ENCODE assay signal across 1 cellular context in the genomic region with DNA sequence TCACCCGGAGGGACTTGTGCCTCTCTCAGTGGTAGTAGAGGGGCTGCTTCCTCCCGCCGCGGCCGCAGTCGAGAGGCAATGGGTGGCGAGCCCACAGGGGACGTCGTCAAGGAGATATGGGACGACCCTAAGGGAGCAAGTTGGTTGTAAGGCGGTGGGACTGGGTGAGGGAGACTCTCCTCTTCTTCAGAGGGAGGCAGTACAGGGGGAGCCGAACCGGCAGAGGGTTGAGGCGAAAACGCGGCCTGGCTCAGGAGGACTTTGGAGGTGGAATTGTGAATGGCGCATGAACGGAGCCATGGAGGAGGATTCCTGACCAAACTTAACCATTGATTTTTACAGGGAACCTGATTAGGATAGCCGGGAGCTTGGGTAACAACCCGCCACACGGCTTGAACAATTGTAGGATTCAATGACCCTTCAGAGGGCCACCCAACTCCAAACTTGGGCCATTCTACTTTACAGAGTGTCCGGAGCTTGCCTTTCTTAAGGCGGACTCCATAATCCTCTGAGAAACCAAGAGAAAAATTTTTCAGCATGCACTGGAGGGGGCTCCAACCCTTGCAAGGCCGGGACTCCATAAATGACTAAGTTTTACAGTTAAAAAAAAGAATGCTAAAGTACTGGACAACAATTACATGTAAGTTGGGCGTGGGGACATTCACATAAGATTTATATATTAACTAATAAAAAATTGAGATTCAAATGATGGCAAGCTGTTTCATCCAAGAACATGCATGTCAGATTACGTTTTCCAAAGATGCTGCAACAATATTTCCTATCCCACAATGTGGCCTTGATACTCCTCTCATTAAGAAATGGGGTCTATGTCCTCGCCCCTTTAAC.
A peak's percentile ranks its signal among the peaks of the same experiment; 100 is the strongest.
TF ChIP-seq lines count a peak whose summit lies in the region.

No MANE protein-coding gene starts in this region.

TF ChIP-seq in K562, 482 proteins besides CTCF, POLR2A, EP300 and RAD21 (continued from another document and continues in another):
- TF ChIP-seq, protein P1, sequence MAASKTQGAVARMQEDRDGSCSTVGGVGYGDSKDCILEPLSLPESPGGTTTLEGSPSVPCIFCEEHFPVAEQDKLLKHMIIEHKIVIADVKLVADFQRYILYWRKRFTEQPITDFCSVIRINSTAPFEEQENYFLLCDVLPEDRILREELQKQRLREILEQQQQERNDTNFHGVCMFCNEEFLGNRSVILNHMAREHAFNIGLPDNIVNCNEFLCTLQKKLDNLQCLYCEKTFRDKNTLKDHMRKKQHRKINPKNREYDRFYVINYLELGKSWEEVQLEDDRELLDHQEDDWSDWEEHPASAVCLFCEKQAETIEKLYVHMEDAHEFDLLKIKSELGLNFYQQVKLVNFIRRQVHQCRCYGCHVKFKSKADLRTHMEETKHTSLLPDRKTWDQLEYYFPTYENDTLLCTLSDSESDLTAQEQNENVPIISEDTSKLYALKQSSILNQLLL (CRISPR knock-in tag; IDR thresholded peaks at IDR 0.05; ENCODE audit: borderline replicate concordance), result no peak
- TF ChIP-seq ZNF76 (CRISPR knock-in tag; IDR thresholded peaks at IDR 0.05; ENCODE audit: borderline replicate concordance), result no peak
- TF ChIP-seq PTRF (tag; IDR thresholded peaks at IDR 0.05), result no peak
- no peak for TF ChIP-seq PRMT5 (CRISPR knock-in tag; IDR thresholded peaks at IDR 0.05)
- TF ChIP-seq SP1 (CRISPR knock-in tag; IDR thresholded peaks at IDR 0.05), result 0 out of 2 replicates have a peak, but pooled peaks have one; percentile 39
- no peak for TF ChIP-seq MCM2 (IDR thresholded peaks at IDR 0.05; ENCODE audit: low read depth)
- no peak for TF ChIP-seq ZNF79 (CRISPR knock-in tag; IDR thresholded peaks at IDR 0.05; ENCODE audit: low read depth)
- TF ChIP-seq ZNF444 (CRISPR knock-in tag; IDR thresholded peaks at IDR 0.05), result no peak
- TF ChIP-seq, protein P2, sequence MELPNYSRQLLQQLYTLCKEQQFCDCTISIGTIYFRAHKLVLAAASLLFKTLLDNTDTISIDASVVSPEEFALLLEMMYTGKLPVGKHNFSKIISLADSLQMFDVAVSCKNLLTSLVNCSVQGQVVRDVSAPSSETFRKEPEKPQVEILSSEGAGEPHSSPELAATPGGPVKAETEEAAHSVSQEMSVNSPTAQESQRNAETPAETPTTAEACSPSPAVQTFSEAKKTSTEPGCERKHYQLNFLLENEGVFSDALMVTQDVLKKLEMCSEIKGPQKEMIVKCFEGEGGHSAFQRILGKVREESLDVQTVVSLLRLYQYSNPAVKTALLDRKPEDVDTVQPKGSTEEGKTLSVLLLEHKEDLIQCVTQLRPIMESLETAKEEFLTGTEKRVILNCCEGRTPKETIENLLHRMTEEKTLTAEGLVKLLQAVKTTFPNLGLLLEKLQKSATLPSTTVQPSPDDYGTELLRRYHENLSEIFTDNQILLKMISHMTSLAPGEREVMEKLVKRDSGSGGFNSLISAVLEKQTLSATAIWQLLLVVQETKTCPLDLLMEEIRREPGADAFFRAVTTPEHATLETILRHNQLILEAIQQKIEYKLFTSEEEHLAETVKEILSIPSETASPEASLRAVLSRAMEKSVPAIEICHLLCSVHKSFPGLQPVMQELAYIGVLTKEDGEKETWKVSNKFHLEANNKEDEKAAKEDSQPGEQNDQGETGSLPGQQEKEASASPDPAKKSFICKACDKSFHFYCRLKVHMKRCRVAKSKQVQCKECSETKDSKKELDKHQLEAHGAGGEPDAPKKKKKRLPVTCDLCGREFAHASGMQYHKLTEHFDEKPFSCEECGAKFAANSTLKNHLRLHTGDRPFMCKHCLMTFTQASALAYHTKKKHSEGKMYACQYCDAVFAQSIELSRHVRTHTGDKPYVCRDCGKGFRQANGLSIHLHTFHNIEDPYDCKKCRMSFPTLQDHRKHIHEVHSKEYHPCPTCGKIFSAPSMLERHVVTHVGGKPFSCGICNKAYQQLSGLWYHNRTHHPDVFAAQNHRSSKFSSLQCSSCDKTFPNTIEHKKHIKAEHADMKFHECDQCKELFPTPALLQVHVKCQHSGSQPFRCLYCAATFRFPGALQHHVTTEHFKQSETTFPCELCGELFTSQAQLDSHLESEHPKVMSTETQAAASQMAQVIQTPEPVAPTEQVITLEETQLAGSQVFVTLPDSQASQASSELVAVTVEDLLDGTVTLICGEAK (IDR thresholded peaks at IDR 0.05), result no peak
- TF ChIP-seq, protein P2 (CRISPR knock-in tag; IDR thresholded peaks at IDR 0.05), result no peak
- TF ChIP-seq GABPA (tag; conservative IDR thresholded peaks at IDR 0.05; ENCODE audit: low read depth), result no peak
- no peak for TF ChIP-seq IRF2 (CRISPR knock-in tag; IDR thresholded peaks at IDR 0.05)
- peak; percentile 21; the same call in 1 of the 2 replicates for TF ChIP-seq SOX6 (IDR thresholded peaks at IDR 0.05)
- TF ChIP-seq CBX5 (IDR thresholded peaks at IDR 0.05; ENCODE audit: borderline replicate concordance, low read depth), result no peak
- TF ChIP-seq, protein P3, sequence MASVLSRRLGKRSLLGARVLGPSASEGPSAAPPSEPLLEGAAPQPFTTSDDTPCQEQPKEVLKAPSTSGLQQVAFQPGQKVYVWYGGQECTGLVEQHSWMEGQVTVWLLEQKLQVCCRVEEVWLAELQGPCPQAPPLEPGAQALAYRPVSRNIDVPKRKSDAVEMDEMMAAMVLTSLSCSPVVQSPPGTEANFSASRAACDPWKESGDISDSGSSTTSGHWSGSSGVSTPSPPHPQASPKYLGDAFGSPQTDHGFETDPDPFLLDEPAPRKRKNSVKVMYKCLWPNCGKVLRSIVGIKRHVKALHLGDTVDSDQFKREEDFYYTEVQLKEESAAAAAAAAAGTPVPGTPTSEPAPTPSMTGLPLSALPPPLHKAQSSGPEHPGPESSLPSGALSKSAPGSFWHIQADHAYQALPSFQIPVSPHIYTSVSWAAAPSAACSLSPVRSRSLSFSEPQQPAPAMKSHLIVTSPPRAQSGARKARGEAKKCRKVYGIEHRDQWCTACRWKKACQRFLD (CRISPR knock-in tag; IDR thresholded peaks at IDR 0.05), result peak; percentile 57; the same call in 1 of the 2 replicates
- no peak for TF ChIP-seq SREBF1 (IDR thresholded peaks at IDR 0.05; ENCODE audit: borderline replicate concordance, low read depth, low read length)
- no peak for TF ChIP-seq RAD51 (IDR thresholded peaks at IDR 0.05; ENCODE audit: borderline replicate concordance, low read depth)
- peak; percentile 21 for TF ChIP-seq TBP (optimal IDR thresholded peaks at IDR 0.05; ENCODE audit: low read depth, low read length)
- no peak for TF ChIP-seq MEIS2 (IDR thresholded peaks at IDR 0.05; ENCODE audit: partially characterized antibody)
- TF ChIP-seq, protein P4, sequence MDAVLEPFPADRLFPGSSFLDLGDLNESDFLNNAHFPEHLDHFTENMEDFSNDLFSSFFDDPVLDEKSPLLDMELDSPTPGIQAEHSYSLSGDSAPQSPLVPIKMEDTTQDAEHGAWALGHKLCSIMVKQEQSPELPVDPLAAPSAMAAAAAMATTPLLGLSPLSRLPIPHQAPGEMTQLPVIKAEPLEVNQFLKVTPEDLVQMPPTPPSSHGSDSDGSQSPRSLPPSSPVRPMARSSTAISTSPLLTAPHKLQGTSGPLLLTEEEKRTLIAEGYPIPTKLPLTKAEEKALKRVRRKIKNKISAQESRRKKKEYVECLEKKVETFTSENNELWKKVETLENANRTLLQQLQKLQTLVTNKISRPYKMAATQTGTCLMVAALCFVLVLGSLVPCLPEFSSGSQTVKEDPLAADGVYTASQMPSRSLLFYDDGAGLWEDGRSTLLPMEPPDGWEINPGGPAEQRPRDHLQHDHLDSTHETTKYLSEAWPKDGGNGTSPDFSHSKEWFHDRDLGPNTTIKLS (IDR thresholded peaks at IDR 0.05; ENCODE audit: borderline replicate concordance, low read depth), result no peak
- TF ChIP-seq MTA2 (IDR thresholded peaks at IDR 0.05; ENCODE audit: low read depth), result no peak
- TF ChIP-seq, protein P5, sequence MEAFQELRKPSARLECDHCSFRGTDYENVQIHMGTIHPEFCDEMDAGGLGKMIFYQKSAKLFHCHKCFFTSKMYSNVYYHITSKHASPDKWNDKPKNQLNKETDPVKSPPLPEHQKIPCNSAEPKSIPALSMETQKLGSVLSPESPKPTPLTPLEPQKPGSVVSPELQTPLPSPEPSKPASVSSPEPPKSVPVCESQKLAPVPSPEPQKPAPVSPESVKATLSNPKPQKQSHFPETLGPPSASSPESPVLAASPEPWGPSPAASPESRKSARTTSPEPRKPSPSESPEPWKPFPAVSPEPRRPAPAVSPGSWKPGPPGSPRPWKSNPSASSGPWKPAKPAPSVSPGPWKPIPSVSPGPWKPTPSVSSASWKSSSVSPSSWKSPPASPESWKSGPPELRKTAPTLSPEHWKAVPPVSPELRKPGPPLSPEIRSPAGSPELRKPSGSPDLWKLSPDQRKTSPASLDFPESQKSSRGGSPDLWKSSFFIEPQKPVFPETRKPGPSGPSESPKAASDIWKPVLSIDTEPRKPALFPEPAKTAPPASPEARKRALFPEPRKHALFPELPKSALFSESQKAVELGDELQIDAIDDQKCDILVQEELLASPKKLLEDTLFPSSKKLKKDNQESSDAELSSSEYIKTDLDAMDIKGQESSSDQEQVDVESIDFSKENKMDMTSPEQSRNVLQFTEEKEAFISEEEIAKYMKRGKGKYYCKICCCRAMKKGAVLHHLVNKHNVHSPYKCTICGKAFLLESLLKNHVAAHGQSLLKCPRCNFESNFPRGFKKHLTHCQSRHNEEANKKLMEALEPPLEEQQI (IDR thresholded peaks at IDR 0.05), result no peak
- TF ChIP-seq, protein P6, sequence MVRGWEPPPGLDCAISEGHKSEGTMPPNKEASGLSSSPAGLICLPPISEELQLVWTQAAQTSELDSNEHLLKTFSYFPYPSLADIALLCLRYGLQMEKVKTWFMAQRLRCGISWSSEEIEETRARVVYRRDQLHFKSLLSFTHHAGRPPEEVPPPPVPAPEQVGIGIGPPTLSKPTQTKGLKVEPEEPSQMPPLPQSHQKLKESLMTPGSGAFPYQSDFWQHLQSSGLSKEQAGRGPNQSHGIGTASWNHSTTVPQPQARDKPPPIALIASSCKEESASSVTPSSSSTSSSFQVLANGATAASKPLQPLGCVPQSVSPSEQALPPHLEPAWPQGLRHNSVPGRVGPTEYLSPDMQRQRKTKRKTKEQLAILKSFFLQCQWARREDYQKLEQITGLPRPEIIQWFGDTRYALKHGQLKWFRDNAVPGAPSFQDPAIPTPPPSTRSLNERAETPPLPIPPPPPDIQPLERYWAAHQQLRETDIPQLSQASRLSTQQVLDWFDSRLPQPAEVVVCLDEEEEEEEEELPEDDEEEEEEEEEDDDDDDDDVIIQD (CRISPR knock-in tag; IDR thresholded peaks at IDR 0.05), result no peak
- no peak for TF ChIP-seq JUNB (CRISPR knock-in tag; conservative IDR thresholded peaks at IDR 0.05)
- no peak for TF ChIP-seq HMG20A (CRISPR knock-in tag; conservative IDR thresholded peaks at IDR 0.05)
- TF ChIP-seq CBX2 (IDR thresholded peaks at IDR 0.05; ENCODE audit: insufficient read depth, low read length, poor library complexity, severe bottlenecking), result no peak
- TF ChIP-seq EZH2 (IDR thresholded peaks at IDR 0.05; ENCODE audit: borderline replicate concordance, low read depth, low read length), result no peak
- TF ChIP-seq, protein P7, sequence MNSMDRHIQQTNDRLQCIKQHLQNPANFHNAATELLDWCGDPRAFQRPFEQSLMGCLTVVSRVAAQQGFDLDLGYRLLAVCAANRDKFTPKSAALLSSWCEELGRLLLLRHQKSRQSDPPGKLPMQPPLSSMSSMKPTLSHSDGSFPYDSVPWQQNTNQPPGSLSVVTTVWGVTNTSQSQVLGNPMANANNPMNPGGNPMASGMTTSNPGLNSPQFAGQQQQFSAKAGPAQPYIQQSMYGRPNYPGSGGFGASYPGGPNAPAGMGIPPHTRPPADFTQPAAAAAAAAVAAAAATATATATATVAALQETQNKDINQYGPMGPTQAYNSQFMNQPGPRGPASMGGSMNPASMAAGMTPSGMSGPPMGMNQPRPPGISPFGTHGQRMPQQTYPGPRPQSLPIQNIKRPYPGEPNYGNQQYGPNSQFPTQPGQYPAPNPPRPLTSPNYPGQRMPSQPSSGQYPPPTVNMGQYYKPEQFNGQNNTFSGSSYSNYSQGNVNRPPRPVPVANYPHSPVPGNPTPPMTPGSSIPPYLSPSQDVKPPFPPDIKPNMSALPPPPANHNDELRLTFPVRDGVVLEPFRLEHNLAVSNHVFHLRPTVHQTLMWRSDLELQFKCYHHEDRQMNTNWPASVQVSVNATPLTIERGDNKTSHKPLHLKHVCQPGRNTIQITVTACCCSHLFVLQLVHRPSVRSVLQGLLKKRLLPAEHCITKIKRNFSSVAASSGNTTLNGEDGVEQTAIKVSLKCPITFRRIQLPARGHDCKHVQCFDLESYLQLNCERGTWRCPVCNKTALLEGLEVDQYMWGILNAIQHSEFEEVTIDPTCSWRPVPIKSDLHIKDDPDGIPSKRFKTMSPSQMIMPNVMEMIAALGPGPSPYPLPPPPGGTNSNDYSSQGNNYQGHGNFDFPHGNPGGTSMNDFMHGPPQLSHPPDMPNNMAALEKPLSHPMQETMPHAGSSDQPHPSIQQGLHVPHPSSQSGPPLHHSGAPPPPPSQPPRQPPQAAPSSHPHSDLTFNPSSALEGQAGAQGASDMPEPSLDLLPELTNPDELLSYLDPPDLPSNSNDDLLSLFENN (IDR thresholded peaks at IDR 0.05; ENCODE audit: low read depth in 2 of 2, low read length in 2 of 2), result no peak
- TF ChIP-seq ZNF436 (CRISPR knock-in tag; IDR thresholded peaks at IDR 0.05), result no peak
- TF ChIP-seq HCFC1 (IDR thresholded peaks at IDR 0.05; ENCODE audit: low read depth, low read length), result no peak
- no peak for TF ChIP-seq SPI1 (IDR thresholded peaks at IDR 0.05; ENCODE audit: borderline replicate concordance, low read depth, low read length)
